Comparison of ENCODE assay signal across 28 cellular contexts in the genomic region with DNA sequence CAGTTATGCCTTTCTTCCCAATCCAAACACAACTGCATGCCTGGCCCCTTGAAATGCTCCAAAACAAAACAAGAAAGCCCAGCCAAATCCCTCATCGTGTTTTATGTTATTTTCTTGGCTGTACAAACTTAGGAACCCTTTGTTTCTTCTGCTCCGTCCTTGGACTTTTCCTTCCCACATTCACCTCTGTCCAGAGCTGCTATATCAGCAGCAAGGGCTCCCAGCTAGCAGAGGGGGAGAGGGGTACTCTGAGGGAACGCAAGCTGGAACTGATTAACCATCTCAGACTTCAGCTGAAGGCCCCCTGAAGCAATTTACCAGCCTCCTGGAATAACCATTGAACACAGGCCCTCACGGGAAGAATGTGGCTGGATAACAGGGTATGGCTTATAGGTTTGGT.
"Had no signal": no experiment of that assay in that cellular context is flagged by ENCODE, and none has a peak within 500 bp of the region (broad histone marks: within the 10 kb centered on the region; RNA-seq: fewer than 3 reads in every experiment).

No MANE protein-coding gene starts in this region.

- H3K36me3 Mint-ChIP-seq: memory B cell; naive B cell; natural killer cell treated with Interleukin-12 subunit alpha and Interleukin-12 subunit beta and Interleukin-15 and Interleukin-18, amount 100 ng/mL, for 72 hours; stimulated activated memory B cell treated with anti-CD40 and anti-IgM and Interleukin-4, amounts not matched to agents 10 μg/mL and 1 μg/mL and 100 μg/mL, for 72 hours had no signal

- H3K4me3 ChIP-seq: esophagus muscularis mucosa, gastroesophageal sphincter, heart left ventricle, lung, mucosa of descending colon, psoas muscle, skin epidermis, spleen, testis, tibial nerve, upper lobe of right lung, uterus had no signal

- H3K9me3 Mint-ChIP-seq: dendritic cell treated with granulocyte-macrophage colony-stimulating factor and Interleukin-4, amounts not matched to agents 40 ng/mL and 50 ng/mL, for 4 days had no signal

- H3K4me3 Mint-ChIP-seq: dendritic cell treated with granulocyte-macrophage colony-stimulating factor and Interleukin-4, amounts not matched to agents 40 ng/mL and 50 ng/mL, for 4 days; endodermal cell; memory B cell; naive B cell; natural killer cell treated with Interleukin-12 subunit alpha and Interleukin-12 subunit beta and Interleukin-15 and Interleukin-18, amount 100 ng/mL, for 72 hours; stimulated activated memory B cell treated with anti-CD40 and anti-IgM and Interleukin-4, amounts not matched to agents 10 μg/mL and 1 μg/mL and 100 μg/mL, for 72 hours had no signal

- H3K27me3 ChIP-seq: esophagus muscularis mucosa, foreskin keratinocyte, gastroesophageal sphincter, heart left ventricle, spleen, testis, tibial nerve, upper lobe of right lung, uterus had no signal

- H3K27ac ChIP-seq: esophagus muscularis mucosa, foreskin keratinocyte, gastroesophageal sphincter, heart left ventricle, psoas muscle, skin epidermis, spleen, testis, tibial nerve, upper lobe of right lung had no signal

- H3K4me1 Mint-ChIP-seq: memory B cell; naive B cell; stimulated activated memory B cell treated with anti-CD40 and anti-IgM and Interleukin-4, amounts not matched to agents 10 μg/mL and 1 μg/mL and 100 μg/mL, for 72 hours had no signal

- H3K4me1 ChIP-seq: esophagus muscularis mucosa, foreskin keratinocyte, gastroesophageal sphincter, heart left ventricle, psoas muscle, spleen, upper lobe of right lung, uterus had no signal

- H3K9me3 ChIP-seq: esophagus muscularis mucosa, gastroesophageal sphincter, mucosa of descending colon, psoas muscle, testis, tibial nerve, upper lobe of right lung, uterus had no signal

- H3K36me3 ChIP-seq: esophagus muscularis mucosa, gastroesophageal sphincter, heart left ventricle, spleen, tibial nerve, upper lobe of right lung, uterus had no signal

- DNase-seq: cerebellar nuclear complex; effector CD8-positive, alpha-beta T cell; endodermal cell; foreskin keratinocyte; heart left ventricle; hippocampal formation; mucosa of descending colon; naive B cell; nucleus accumbens; posterior cingulate gyrus; psoas muscle; right cardiac atrium; spleen; stimulated activated CD4-positive, alpha-beta T cell treated with anti-CD3 and anti-CD28 coated beads, Interleukin-4, amount 100 ng/mL, for 4 hours; stimulated activated naive CD8-positive, alpha-beta T cell treated with anti-CD3 and anti-CD28 coated beads, Interleukin-15, Interleukin-2, amounts not matched to agents 100 U/mL and 50 U/mL, for 24 hours; substantia nigra; testis; upper lobe of right lung; uterus had no signal

- H3K27ac Mint-ChIP-seq: dendritic cell treated with granulocyte-macrophage colony-stimulating factor and Interleukin-4, amounts not matched to agents 40 ng/mL and 50 ng/mL, for 4 days; endodermal cell; memory B cell; naive B cell; natural killer cell treated with Interleukin-12 subunit alpha and Interleukin-12 subunit beta and Interleukin-15 and Interleukin-18, amount 100 ng/mL, for 72 hours; stimulated activated memory B cell treated with anti-CD40 and anti-IgM and Interleukin-4, amounts not matched to agents 10 μg/mL and 1 μg/mL and 100 μg/mL, for 72 hours had no signal
